In genomic region chr17:57982452-57983170, GRCh38 we compare ENCODE assay signal across 18 cellular contexts. TPM values are rescaled to one million over a fixed set of nuclear protein-coding genes. Genes with fewer than 3 reads are reported as not detected.
DNase-seq lines count a peak whose midpoint lies in the region; ATAC-seq lines count a peak whose summit lies in the region.
"Had no signal": no experiment of that assay in that cellular context is flagged by ENCODE, and none has a peak within 500 bp of the region (broad histone marks: within the 10 kb centered on the region; RNA-seq: fewer than 3 reads in every experiment).

No MANE protein-coding gene starts in this region.

- peaks cover 84% of the 10 kb centered on the region for H3K36me3 Mint-ChIP-seq in activated T-cell treated with anti-CD3 and anti-CD28 coated beads, Interleukin-2, amount 50 U/mL, for 24 hours (ENCODE audit: low read depth)
- H3K36me3 Mint-ChIP-seq in T-helper 17 cell (ENCODE audit: low read depth), result peaks cover 13% of the 10 kb centered on the region
- H3K36me3 Mint-ChIP-seq in immature natural killer cell, result peaks cover 9 to 39% (median 18%) of the 10 kb centered on the region in 3 donors

- peak overlapping the region in 1 of 2 donors; percentile 31 for H3K4me3 ChIP-seq in stomach smooth muscle (ENCODE audit: low read length in 2 of 2)
- H3K4me3 ChIP-seq: HAP-1 had no signal

- peaks cover 67% of the 10 kb centered on the region for H3K4me1 Mint-ChIP-seq in activated T-cell treated with anti-CD3 and anti-CD28 coated beads, Interleukin-2, amount 50 U/mL, for 24 hours (ENCODE audit: low read depth)
- H3K4me1 Mint-ChIP-seq in T-helper 17 cell (peaks cover 50% of the 10 kb centered on the region), immature natural killer cell (peaks cover 64 to 74% of the 10 kb centered on the region in 2 donors)

- no peak for DNase-seq in activated T-cell treated with anti-CD3 and anti-CD28 coated beads, Interleukin-2, amount 50 U/mL, for 24 hours
- no peak for DNase-seq in activated T-cell treated with anti-CD3 and anti-CD28 coated beads, Interleukin-2, amount 50 U/mL, for 48 hours
- DNase-seq in T-helper 17 cell (no peak), immature natural killer cell (peak; percentile 55 to 74 (median 64)), AG08396 (ENCODE audit: low spot score) (no peak)
- DNase-seq in stimulated activated naive CD4-positive, alpha-beta T cell (lab: John Stamatoyannopoulos, UW), result no peak
- DNase-seq: ACHN; activated B cell treated with CpG ODN at 0.5 μM for 24 hours; central memory CD4-positive, alpha-beta T cell; GF-D8; mesenchymal stem cell; NCI-H1092 treated with DMSO at 0.1 percent for 48 hours; NCI-H774; nucleus accumbens; stimulated activated CD4-positive, alpha-beta T cell treated with anti-CD3 and anti-CD28 coated beads, Interleukin-4, amount 100 ng/mL, for 24 hours had no signal

- no peaks in the 10 kb centered on the region for H3K27me3 ChIP-seq in stomach smooth muscle (ENCODE audit: control insufficient read depth in 1 of 2, insufficient read depth in 2 of 2, low read length in 2 of 2)

- H3K9me3 Mint-ChIP-seq in activated T-cell treated with anti-CD3 and anti-CD28 coated beads, Interleukin-2, amount 50 U/mL, for 24 hours, result no peaks in the 10 kb centered on the region
- no peaks in the 10 kb centered on the region for H3K9me3 Mint-ChIP-seq in immature natural killer cell
- H3K9me3 Mint-ChIP-seq: activated B cell treated with CpG ODN at 0.5 μM for 24 hours had no signal

- no peak overlapping the region for H3K9ac ChIP-seq in stomach smooth muscle (ENCODE audit: low read length in 2 of 2)

- peaks cover 38% of the 10 kb centered on the region for H3K4me1 ChIP-seq in stomach smooth muscle (ENCODE audit: control insufficient read depth, insufficient read depth, low read length)

- H3K36me3 ChIP-seq in stomach smooth muscle (ENCODE audit: control insufficient read depth in 2 of 2, insufficient read depth in 2 of 2, low read length in 2 of 2), result peaks cover 10 to 37% of the 10 kb centered on the region in 2 donors

- H3K9me3 ChIP-seq in T-helper 17 cell (ENCODE audit: control insufficient read depth, low read length, poor library complexity, severe bottlenecking), result no peaks in the 10 kb centered on the region
- no peaks in the 10 kb centered on the region for H3K9me3 ChIP-seq in stomach smooth muscle (ENCODE audit: control insufficient read depth in 2 of 2, low read length in 2 of 2)
- H3K9me3 ChIP-seq: HAP-1 had no signal

- ATAC-seq in T-helper 17 cell (no peak), GM18519 (IDR thresholded peaks at IDR 0.05; ENCODE audit: low FRiP score, unreplicated experiment) (no peak)

- no peaks in the 10 kb centered on the region for H3K27me3 Mint-ChIP-seq in activated T-cell treated with anti-CD3 and anti-CD28 coated beads, Interleukin-2, amount 50 U/mL, for 24 hours
- H3K27me3 Mint-ChIP-seq in T-helper 17 cell (no peaks in the 10 kb centered on the region), immature natural killer cell (ENCODE audit: low read depth in 3 of 3) (peaks cover 0 to 10% (median 5%) of the 10 kb centered on the region in 3 donors)
- H3K27me3 Mint-ChIP-seq: activated B cell treated with CpG ODN at 0.5 μM for 24 hours had no signal

- H3K27ac ChIP-seq in stomach smooth muscle (ENCODE audit: low read length), result peak overlapping the region; percentile 1

- H3K27ac Mint-ChIP-seq in activated T-cell treated with anti-CD3 and anti-CD28 coated beads, Interleukin-2, amount 50 U/mL, for 24 hours, result peak overlapping the region; percentile 4
- H3K27ac Mint-ChIP-seq in T-helper 17 cell (peak overlapping the region; percentile 27), immature natural killer cell (peak overlapping the region; percentile 1 to 86 (median 50))
- H3K27ac Mint-ChIP-seq: activated B cell treated with CpG ODN at 0.5 μM for 24 hours had no signal

- no peak overlapping the region for H3K4me3 Mint-ChIP-seq in activated T-cell treated with anti-CD3 and anti-CD28 coated beads, Interleukin-2, amount 50 U/mL, for 24 hours
- H3K4me3 Mint-ChIP-seq in T-helper 17 cell, result peak overlapping the region; percentile 45
- H3K4me3 Mint-ChIP-seq in immature natural killer cell, result peak overlapping the region; percentile 12 to 96 (median 61)
- H3K4me3 Mint-ChIP-seq: activated B cell treated with CpG ODN at 0.5 μM for 24 hours had no signal

RNA-seq across cellular contexts. Expression of gene VEZF1, which starts 5.4 kb away (rescaled TPM):
- 10 to 100 TPM; 41.7 to 48.7 TPM for total RNA-seq in T-helper 17 cell
- 10 to 100 TPM; 35.8 to 54.1 (median 40.1) TPM for polyA plus RNA-seq in immature natural killer cell

RNA-seq across cellular contexts. Expression of gene SRSF1, which starts 24.4 kb away (rescaled TPM):
- 100 to 1,000 TPM in 1 of 2 donors, 10 to 100 TPM in 1; 94.9 to 107 TPM for total RNA-seq in T-helper 17 cell
- polyA plus RNA-seq in immature natural killer cell, result 10 to 100 TPM; 42.5 to 69.6 (median 55.8) TPM

RNA-seq across cellular contexts. Expression of gene CUEDC1, which starts 27.4 kb away (rescaled TPM):
- under 1 TPM; 0.21 to 0.82 TPM for total RNA-seq in T-helper 17 cell
- 1 to 10 TPM in 1 of 3 donors, under 1 TPM in 2; 0.43 to 2.5 (median 0.52) TPM for polyA plus RNA-seq in immature natural killer cell
- total RNA-seq: activated B cell treated with CpG ODN at 0.5 μM for 24 hours had no signal

Comparison
In these comparisons a context has a peak if more than half of its experiments do, and no peak if none do; other contexts are left out.
1. DNase-seq: peak in immature natural killer cell (3 of 3); none in activated T-cell treated with anti-CD3 and anti-CD28 coated beads, Interleukin-2, amount 50 U/mL, for 24 hours (single experiment), activated T-cell treated with anti-CD3 and anti-CD28 coated beads, Interleukin-2, amount 50 U/mL, for 48 hours (0 of 2), T-helper 17 cell (0 of 3), AG08396 (single experiment) and stimulated activated naive CD4-positive, alpha-beta T cell (0 of 6).
2. Peak in every context shown above with its lines, with median percentiles within 50 percentile points of each other: H3K27ac Mint-ChIP-seq.